ENCODE assay signal across 37 cellular contexts in genomic region chr6:2034256-2034655, GRCh38.
"Had no signal": no experiment of that assay in that cellular context is flagged by ENCODE, and none has a peak within 500 bp of the region (broad histone marks: within the 10 kb centered on the region; RNA-seq: fewer than 3 reads in every experiment).

No MANE protein-coding gene starts in this region.

- H3K27me3 ChIP-seq: adrenal gland, body of pancreas, breast epithelium had no signal

- DNase-seq: activated CD4-positive, alpha-beta T cell treated with anti-CD3 and anti-CD28 coated beads for 1 hour; activated CD4-positive, alpha-beta T cell treated with anti-CD3 and anti-CD28 coated beads for 48 hours; activated CD4-positive, alpha-beta T cell treated with anti-CD3 and anti-CD28 coated beads, Interleukin-2, amount 50 U/mL, for 4 hours; activated CD4-positive, CD25-positive, alpha-beta regulatory T cell; activated CD8-positive, alpha-beta T cell treated with anti-CD3 and anti-CD28 coated beads for 36 hours; activated gamma-delta T cell; activated naive CD4-positive, alpha-beta T cell treated with Interleukin-2 at 50 U/mL for 16 hours; activated naive CD8-positive, alpha-beta T cell treated with anti-CD3 and anti-CD28 coated beads, Interleukin-2, amount 10 ng/mL, durations not matched to agents 7 days and 5 days; activated T-cell treated with anti-CD3 and anti-CD28 coated beads, Interleukin-2, amount 50 U/mL, for 1 hour; adrenal gland; Kasumi-1; KG1; NCI-H1105 treated with DMSO at 0.1 percent for 48 hours; NCI-H1436; NCI-H1694; NCI-H1930; NCI-H2081 treated with DMSO at 0.1 percent for 48 hours; NCI-H226; NCI-H446 treated with DMSO at 0.1 percent for 48 hours; NCI-H524; NCI-H82; NK-92 treated with Interleukin-12 subunit alpha and Interleukin-12 subunit beta, amount 100 ng/mL, for 24 hours; PC-9; SIG-M5; T-cell; T-helper 17 cell; WERI-Rb-1 had no signal

- H3K4me1 Mint-ChIP-seq: IgD-negative memory B cell had no signal

- H2AFZ ChIP-seq: PC-9 had no signal

- H3K27ac Mint-ChIP-seq: activated CD8-positive, alpha-beta T cell treated with anti-CD3 and anti-CD28 coated beads for 36 hours; activated naive CD4-positive, alpha-beta T cell treated with anti-CD3 and anti-CD28 coated beads, Interleukin-2, amount 50 U/mL, for 24 hours; activated naive CD8-positive, alpha-beta T cell treated with anti-CD3 and anti-CD28 coated beads, Interleukin-2, amount 10 ng/mL, durations not matched to agents 7 days and 5 days; activated T-helper 2 cell treated with anti-CD3 and anti-CD28 coated beads, Interferon-gamma antibody, Interleukin-2, Interleukin-4, amounts not matched to agents 10 μg/mL and 5 μg/mL and 100 μg/mL, durations not matched to agents 14 hours and 24 hours and 36 hours; IgD-negative memory B cell; T-cell; T-helper 17 cell had no signal

- H3K4me3 Mint-ChIP-seq: activated CD8-positive, alpha-beta T cell treated with anti-CD3 and anti-CD28 coated beads for 36 hours; activated naive CD4-positive, alpha-beta T cell treated with anti-CD3 and anti-CD28 coated beads, Interleukin-2, amount 50 U/mL, for 24 hours; activated naive CD8-positive, alpha-beta T cell treated with anti-CD3 and anti-CD28 coated beads, Interleukin-2, amount 10 ng/mL, durations not matched to agents 7 days and 5 days; IgD-negative memory B cell; T-cell; T-helper 17 cell had no signal

- H3K27ac ChIP-seq: adrenal gland, body of pancreas, breast epithelium, PC-9, RWPE1, WERI-Rb-1 had no signal

- H3K4me2 ChIP-seq: PC-9 had no signal

- H3K4me3 ChIP-seq: adrenal gland, body of pancreas, breast epithelium, PC-9 had no signal

- FAIRE-seq: astrocyte, RCC 7860 had no signal

- H3K9me3 ChIP-seq: adrenal gland, body of pancreas, breast epithelium had no signal

- ATAC-seq: Right ventricle myocardium inferior, SK-N-SH treated with all-trans-retinoic acid at 6 μM for 48 hours, T-cell, T-helper 17 cell had no signal

- H3K27me3 Mint-ChIP-seq: activated CD8-positive, alpha-beta T cell treated with anti-CD3 and anti-CD28 coated beads for 36 hours; activated naive CD4-positive, alpha-beta T cell treated with anti-CD3 and anti-CD28 coated beads, Interleukin-2, amount 50 U/mL, for 24 hours; IgD-negative memory B cell; T-helper 17 cell had no signal

- H3K36me3 ChIP-seq: adrenal gland, breast epithelium, WERI-Rb-1 had no signal

- H3K4me1 ChIP-seq: adrenal gland, breast epithelium had no signal

- H3K9me3 Mint-ChIP-seq: activated CD8-positive, alpha-beta T cell treated with anti-CD3 and anti-CD28 coated beads for 36 hours; activated naive CD4-positive, alpha-beta T cell treated with anti-CD3 and anti-CD28 coated beads, Interleukin-2, amount 50 U/mL, for 24 hours; activated naive CD8-positive, alpha-beta T cell treated with anti-CD3 and anti-CD28 coated beads, Interleukin-2, amount 10 ng/mL, durations not matched to agents 7 days and 5 days; activated T-helper 2 cell treated with anti-CD3 and anti-CD28 coated beads, Interferon-gamma antibody, Interleukin-2, Interleukin-4, amounts not matched to agents 10 μg/mL and 5 μg/mL and 100 μg/mL, durations not matched to agents 14 hours and 24 hours and 36 hours; IgD-negative memory B cell; T-cell had no signal
